29 cellular contexts compared by ENCODE assay signal in the genomic region with DNA sequence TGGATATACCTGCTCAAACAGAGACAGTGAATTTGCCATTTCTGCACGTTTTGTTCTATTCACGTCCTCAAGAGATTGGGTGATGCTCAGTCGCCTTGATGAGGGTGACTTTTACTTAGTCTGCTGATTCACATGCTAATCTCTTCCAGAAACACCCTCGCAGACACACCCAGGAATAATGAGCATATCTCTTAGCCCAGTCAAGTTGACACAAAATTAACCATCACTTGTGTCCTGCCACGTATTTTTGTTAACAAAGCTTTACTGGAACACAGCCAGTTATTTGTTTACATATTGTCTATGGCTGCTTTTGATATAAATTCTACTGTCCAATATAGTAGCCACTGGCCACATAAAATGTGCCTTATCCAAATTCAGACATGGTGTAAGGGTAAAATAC.
"Had no signal": no experiment of that assay in that cellular context is flagged by ENCODE, and none has a peak within 500 bp of the region (broad histone marks: within the 10 kb centered on the region; RNA-seq: fewer than 3 reads in every experiment).

No MANE protein-coding gene starts in this region.

- H3K4me3 ChIP-seq: coronary artery, dorsolateral prefrontal cortex, esophagus muscularis mucosa, gastrocnemius medialis, heart left ventricle had no signal

- ATAC-seq: activated CD4-positive, alpha-beta T cell treated with anti-CD3 and anti-CD28 coated beads for 36 hours; activated CD8-positive, alpha-beta T cell treated with anti-CD3 and anti-CD28 coated beads, Interleukin-2, amount 10 ng/mL, durations not matched to agents 7 days and 5 days; activated T-cell treated with anti-CD3 and anti-CD28 coated beads, Interleukin-2, amount 50 U/mL, for 4 hours; activated T-helper 17 cell treated with anti-CD3 and anti-CD28 coated beads, Interleukin-2, amount 50 U/mL, for 72 hours; foreskin keratinocyte; gastrocnemius medialis; heart left ventricle; T-helper 17 cell had no signal

- H3K9me3 ChIP-seq: gastrocnemius medialis had no signal

- H3K4me1 ChIP-seq: esophagus muscularis mucosa, foreskin keratinocyte, gastrocnemius medialis, heart left ventricle had no signal

- H3K27ac ChIP-seq: coronary artery, dorsolateral prefrontal cortex, esophagus muscularis mucosa, foreskin keratinocyte, gastrocnemius medialis, heart left ventricle had no signal

- H3K36me3 ChIP-seq: esophagus muscularis mucosa, gastrocnemius medialis, heart left ventricle had no signal

- H3K27me3 ChIP-seq: dorsolateral prefrontal cortex, esophagus muscularis mucosa, foreskin keratinocyte, gastrocnemius medialis, heart left ventricle had no signal

- DNase-seq: activated CD4-positive, alpha-beta memory T cell treated with anti-CD3 and anti-CD28 coated beads for 36 hours; activated CD4-positive, alpha-beta T cell treated with anti-CD3 and anti-CD28 coated beads for 36 hours; activated CD4-positive, alpha-beta T cell treated with anti-CD3 and anti-CD28 coated beads, Interleukin-2, amount 10 ng/mL, durations not matched to agents 24 days and 14 days; activated CD4-positive, CD25-positive, alpha-beta regulatory T cell; activated CD4-positive, CD25-positive, alpha-beta regulatory T cell treated with anti-CD3 and anti-CD28 coated beads, Interleukin-2, amount 50 U/mL, for 72 hours; activated CD8-positive, alpha-beta memory T cell treated with anti-CD3 and anti-CD28 coated beads, Interleukin-2, amount 50 U/mL, for 48 hours; activated CD8-positive, alpha-beta T cell treated with anti-CD3 and anti-CD28 coated beads, Interleukin-2, amount 10 ng/mL, durations not matched to agents 7 days and 5 days; activated effector memory CD4-positive, alpha-beta T cell treated with Interleukin-2 at 50 U/mL for 16 hours; activated gamma-delta T cell treated with Interleukin-2 at 50 U/mL for 16 hours; activated naive CD4-positive, alpha-beta T cell treated with anti-CD3 and anti-CD28 coated beads, Interleukin-2, amount 50 U/mL, for 16 hours; activated naive CD4-positive, alpha-beta T cell treated with Interleukin-2 at 50 U/mL for 16 hours; activated T-cell treated with anti-CD3 and anti-CD28 coated beads, Interleukin-2, amount 50 U/mL, for 4 hours; amniotic stem cell; anterior cingulate cortex; central memory CD4-positive, alpha-beta T cell; dorsolateral prefrontal cortex; effector memory CD4-positive, alpha-beta T cell; endodermal cell; foreskin keratinocyte; gastrocnemius medialis; glutamatergic neuron; heart left ventricle; hypothalamus; T-helper 17 cell; T1000 had no signal

- FAIRE-seq: astrocyte had no signal
